23 cellular contexts compared by ENCODE assay signal in genomic region chr3:2484162-2485026, GRCh38.
"Had no signal": no experiment of that assay in that cellular context is flagged by ENCODE, and none has a peak within 500 bp of the region (broad histone marks: within the 10 kb centered on the region; RNA-seq: fewer than 3 reads in every experiment).

No MANE protein-coding gene starts in this region.

- H3K27ac Mint-ChIP-seq: activated B cell treated with CpG ODN at 0.5 μM for 24 hours; activated CD4-positive, alpha-beta memory T cell treated with anti-CD3 and anti-CD28 coated beads for 36 hours; activated CD4-positive, alpha-beta T cell treated with anti-CD3 and anti-CD28 coated beads, Interleukin-2, amount 10 ng/mL, durations not matched to agents 7 days and 5 days; activated naive CD8-positive, alpha-beta T cell; T-cell had no signal

- H3K27ac ChIP-seq: brain microvascular endothelial cell, cardiac muscle cell, PC-9, SK-N-MC had no signal

- ATAC-seq: activated T-cell treated with anti-CD3 and anti-CD28 coated beads, Interleukin-2, amount 50 U/mL, for 4 hours; T-cell had no signal

- H3K36me3 Mint-ChIP-seq: activated CD4-positive, alpha-beta memory T cell treated with anti-CD3 and anti-CD28 coated beads for 36 hours; activated naive CD8-positive, alpha-beta T cell; T-cell had no signal

- DNase-seq: activated B cell treated with CpG ODN at 0.5 μM for 24 hours; activated CD4-positive, alpha-beta memory T cell treated with anti-CD3 and anti-CD28 coated beads for 36 hours; activated CD4-positive, alpha-beta T cell treated with anti-CD3 and anti-CD28 coated beads, Interleukin-2, amount 10 ng/mL, durations not matched to agents 7 days and 5 days; activated CD8-positive, alpha-beta memory T cell treated with anti-CD3 and anti-CD28 coated beads for 24 hours; activated effector memory CD4-positive, alpha-beta T cell treated with anti-CD3 and anti-CD28 coated beads, Interleukin-2, amount 50 U/mL, for 16 hours; activated naive CD4-positive, alpha-beta T cell treated with Interleukin-2 at 50 U/mL for 16 hours; activated T-cell treated with anti-CD3 and anti-CD28 coated beads, Interleukin-2, amount 50 U/mL, for 4 hours; amygdala; brain microvascular endothelial cell; IMR-90; KG1; NCI-H146; NCI-H187 treated with DMSO at 0.1 percent for 48 hours; NCI-H2081 treated with DMSO at 0.1 percent for 48 hours; NCI-H446; NCI-H524; PC-9; T-cell; T-helper 2 cell; T1000 had no signal

- H3K9me3 Mint-ChIP-seq: activated CD4-positive, alpha-beta memory T cell treated with anti-CD3 and anti-CD28 coated beads for 36 hours had no signal

- H3K27me3 ChIP-seq: brain microvascular endothelial cell, cardiac muscle cell had no signal

- H2AFZ ChIP-seq: PC-9 had no signal

- H3K36me3 ChIP-seq: brain microvascular endothelial cell, cardiac muscle cell had no signal

- H3K4me3 ChIP-seq: cardiac muscle cell, PC-9, SK-N-MC had no signal

- H3K4me2 ChIP-seq: PC-9 had no signal
